Comparison of ENCODE assay signal across 16 cellular contexts in the genomic region with DNA sequence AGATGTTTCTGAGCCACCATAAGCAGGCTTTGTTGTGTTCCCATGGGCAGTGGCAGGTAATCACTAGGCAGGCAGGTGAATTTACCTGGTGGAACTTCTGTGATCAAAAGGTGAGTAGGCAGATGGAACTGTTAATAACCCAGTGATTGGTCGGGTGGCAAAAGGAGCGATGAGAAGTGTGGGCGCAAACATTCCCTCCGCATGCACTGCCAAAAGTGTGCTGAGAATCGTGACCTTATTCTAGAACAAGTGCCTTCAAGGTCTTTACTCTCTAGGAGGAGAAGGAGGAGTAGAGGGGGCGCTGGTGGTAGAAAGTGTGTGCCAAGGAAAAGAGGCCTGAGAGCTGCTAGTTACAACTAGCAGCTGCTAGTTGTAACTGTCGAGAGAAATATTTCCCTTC. TPM values are rescaled to one million over a fixed set of nuclear protein-coding genes. Genes with fewer than 3 reads are reported as not detected.
DNase-seq lines count a peak whose midpoint lies in the region; ATAC-seq and TF ChIP-seq lines count a peak whose summit lies in the region.
"Had no signal": no experiment of that assay in that cellular context is flagged by ENCODE, and none has a peak within 500 bp of the region (broad histone marks: within the 10 kb centered on the region; RNA-seq: fewer than 3 reads in every experiment).

No MANE protein-coding gene starts in this region.

- intact Hi-C loops in activated CD4-positive, alpha-beta T cell treated with anti-CD3 and anti-CD28 coated beads, Interleukin-2, amount 10 ng/mL, durations not matched to agents 24 days and 14 days (cut with micrococcal nuclease): loop anchor here (5.0 to 10.0 kb wide), 2 partner anchors 218 to 290 kb away; partner anchors contain the start of gene ANKH
- intact Hi-C loops in CD4-positive, alpha-beta T cell (cut with DNase I, micrococcal nuclease): loop anchor here (5.0 to 10.0 kb wide), 6 partner anchors 80 to 1880 kb away; partner anchors contain the start of genes ANKH (in 1 of the 2), OTULIN (in 1 of the 2), TRIO (in 1 of the 2) and ZNF622 (in 1 of the 2)
- intact Hi-C loops in body of pancreas (cut with DNase I): no loop called here

- H3K27ac Mint-ChIP-seq in activated CD4-positive, alpha-beta T cell treated with anti-CD3 and anti-CD28 coated beads, Interleukin-2, amount 10 ng/mL, durations not matched to agents 24 days and 14 days: no peak overlapping the region
- peak overlapping the region; percentile 2 for H3K27ac Mint-ChIP-seq in CD4-positive, alpha-beta T cell
- peak overlapping the region in 9 of 10 donors; percentile 5 to 83 (median 39) for H3K27ac Mint-ChIP-seq in naive thymus-derived CD8-positive, alpha-beta T cell
- H3K27ac Mint-ChIP-seq: HFFc6 had no signal

- 36 to 37% methylated on average over 7 of the region's 7 CpGs for WGBS in body of pancreas, 2 donors

- peak; percentile 48 for DNase-seq in activated CD4-positive, alpha-beta T cell treated with anti-CD3 and anti-CD28 coated beads, Interleukin-2, amount 10 ng/mL, durations not matched to agents 24 days and 14 days
- DNase-seq in activated CD4-positive, alpha-beta T cell treated with anti-CD3 and anti-CD28 coated beads for 48 hours: no peak
- DNase-seq in CD4-positive, alpha-beta T cell: no peak
- DNase-seq in body of pancreas: peak in 3 of 4 donors; percentile 34 to 41 (median 35)
- no peak for DNase-seq in naive thymus-derived CD8-positive, alpha-beta T cell
- no peak for DNase-seq in GM19238 (ENCODE audit: insufficient read length, low spot score)
- no peak for DNase-seq in activated CD4-positive, CD25-positive, alpha-beta regulatory T cell treated with anti-CD3 and anti-CD28 coated beads, Interleukin-2, amount 50 U/mL, for 72 hours
- DNase-seq in LoVo (ENCODE audit: low spot score): no peak
- DNase-seq: CD4-positive, alpha-beta memory T cell; GF-D8; HFFc6; NCI-H1105 treated with DMSO at 0.1 percent for 48 hours; NCI-H187; NCI-H2171 treated with DMSO at 0.1 percent for 48 hours had no signal

- no peak overlapping the region for H3K27ac ChIP-seq in CD4-positive, alpha-beta T cell (ENCODE audit: low read depth, low read length)
- H3K27ac ChIP-seq in body of pancreas: peak overlapping the region; percentile 64 to 71 (median 70)
- H3K27ac ChIP-seq: HL-60, SJSA1 had no signal

- TF ChIP-seq POLR2A in body of pancreas (IDR thresholded peaks at IDR 0.05): no peak

- peaks cover 48% of the 10 kb centered on the region for H3K4me1 Mint-ChIP-seq in activated CD4-positive, alpha-beta T cell treated with anti-CD3 and anti-CD28 coated beads, Interleukin-2, amount 10 ng/mL, durations not matched to agents 24 days and 14 days
- peaks cover 75% of the 10 kb centered on the region for H3K4me1 Mint-ChIP-seq in CD4-positive, alpha-beta T cell (ENCODE audit: low read depth)
- H3K4me1 Mint-ChIP-seq in naive thymus-derived CD8-positive, alpha-beta T cell: peaks cover 47 to 79% (median 74%) of the 10 kb centered on the region in 4 donors

- H3K4me1 ChIP-seq in body of pancreas: peaks cover 80% of the 10 kb centered on the region

- H3K36me3 Mint-ChIP-seq in activated CD4-positive, alpha-beta T cell treated with anti-CD3 and anti-CD28 coated beads, Interleukin-2, amount 10 ng/mL, durations not matched to agents 24 days and 14 days (ENCODE audit: low read depth): peaks cover 17% of the 10 kb centered on the region
- no peaks in the 10 kb centered on the region for H3K36me3 Mint-ChIP-seq in CD4-positive, alpha-beta T cell (ENCODE audit: low read depth)
- H3K36me3 Mint-ChIP-seq in naive thymus-derived CD8-positive, alpha-beta T cell: peaks cover 0 to 5% (median 0%) of the 10 kb centered on the region in 3 donors

- no peak overlapping the region for H3K4me3 Mint-ChIP-seq in activated CD4-positive, alpha-beta T cell treated with anti-CD3 and anti-CD28 coated beads, Interleukin-2, amount 10 ng/mL, durations not matched to agents 24 days and 14 days
- peak overlapping the region; percentile 90 for H3K4me3 Mint-ChIP-seq in CD4-positive, alpha-beta T cell
- peak overlapping the region in 8 of 10 donors; percentile 32 to 92 (median 82) for H3K4me3 Mint-ChIP-seq in naive thymus-derived CD8-positive, alpha-beta T cell
- H3K4me3 Mint-ChIP-seq: HFFc6 had no signal

- ATAC-seq in CD4-positive, alpha-beta T cell (ENCODE audit: poor library complexity): no peak
- no peak for ATAC-seq in body of pancreas
- ATAC-seq in naive thymus-derived CD8-positive, alpha-beta T cell: no peak

- no peaks in the 10 kb centered on the region for H3K9me3 Mint-ChIP-seq in activated CD4-positive, alpha-beta T cell treated with anti-CD3 and anti-CD28 coated beads, Interleukin-2, amount 10 ng/mL, durations not matched to agents 24 days and 14 days
- H3K9me3 Mint-ChIP-seq in CD4-positive, alpha-beta T cell: no peaks in the 10 kb centered on the region
- no peaks in the 10 kb centered on the region for H3K9me3 Mint-ChIP-seq in naive thymus-derived CD8-positive, alpha-beta T cell
- H3K9me3 Mint-ChIP-seq: HFFc6 had no signal

- POLR2A ChIA-PET in CD4-positive, alpha-beta T cell (lab: Charles Lee): interaction anchor here (5.0 kb wide), 1 partner anchor 8 kb away, joined by 85 read pairs; no protein-coding TSS in a partner anchor
- POLR2A ChIA-PET in naive thymus-derived CD8-positive, alpha-beta T cell (lab: Charles Lee): interaction anchor here (0.9 to 5.7 kb wide), 2 partner anchors 8 to 64 kb away, joined by 4 to 91 read pairs; no protein-coding TSS in a partner anchor

- CTCF ChIA-PET in CD4-positive, alpha-beta T cell (lab: Charles Lee): no interaction called here

- no peaks in the 10 kb centered on the region for H3K9me3 ChIP-seq in CD4-positive, alpha-beta T cell (ENCODE audit: control insufficient read depth, low read length)
- no peaks in the 10 kb centered on the region for H3K9me3 ChIP-seq in body of pancreas
- H3K9me3 ChIP-seq: SJSA1 had no signal

- H3K36me3 ChIP-seq in body of pancreas (replicated peaks in 1 of 2; ENCODE audit: insufficient read depth in 1 of 2, low read depth in 2 of 2): no peaks in the 10 kb centered on the region
- H3K36me3 ChIP-seq: SJSA1 had no signal

- TF ChIP-seq CTCF in CD4-positive, alpha-beta T cell (IDR thresholded peaks at IDR 0.05): no peak
- TF ChIP-seq CTCF in body of pancreas (IDR thresholded peaks at IDR 0.05): no peak

- H3K27me3 ChIP-seq in CD4-positive, alpha-beta T cell (ENCODE audit: control insufficient read depth, insufficient read depth, low read length): no peaks in the 10 kb centered on the region
- no peaks in the 10 kb centered on the region for H3K27me3 ChIP-seq in body of pancreas

- peaks cover 11% of the 10 kb centered on the region for H3K27me3 Mint-ChIP-seq in activated CD4-positive, alpha-beta T cell treated with anti-CD3 and anti-CD28 coated beads, Interleukin-2, amount 10 ng/mL, durations not matched to agents 24 days and 14 days
- no peaks in the 10 kb centered on the region for H3K27me3 Mint-ChIP-seq in CD4-positive, alpha-beta T cell
- H3K27me3 Mint-ChIP-seq in naive thymus-derived CD8-positive, alpha-beta T cell: peaks cover 0 to 4% (median 0%) of the 10 kb centered on the region in 5 donors
- H3K27me3 Mint-ChIP-seq: CD4-positive, alpha-beta memory T cell had no signal

- H3K4me3 ChIP-seq in body of pancreas: no peak overlapping the region
- H3K4me3 ChIP-seq: SJSA1 had no signal

RNA-seq across cellular contexts. Expression of gene OTULINL, which starts 3.3 kb away (rescaled TPM):
- 9.4 and 11.4 TPM in 2 replicates for total RNA-seq in activated CD4-positive, alpha-beta T cell treated with anti-CD3 and anti-CD28 coated beads, Interleukin-2, amount 10 ng/mL, durations not matched to agents 24 days and 14 days
- 10 to 100 TPM; 55.6 to 60.9 TPM for total RNA-seq in CD4-positive, alpha-beta T cell
- 10 to 100 TPM in 1 of 2 donors, 1 to 10 TPM in 1; 3.3 to 26.2 TPM for total RNA-seq in body of pancreas
- total RNA-seq in naive thymus-derived CD8-positive, alpha-beta T cell: 10 to 100 TPM; 47.0 to 49.7 TPM
- 10 to 100 TPM; 32.9 to 38.3 (median 36.2) TPM for polyA plus RNA-seq in naive thymus-derived CD8-positive, alpha-beta T cell

Comparison
In these comparisons a context has a peak if more than half of its experiments do, and no peak if none do; other contexts are left out.
1. DNase-seq: peak in activated CD4-positive, alpha-beta T cell treated with anti-CD3 and anti-CD28 coated beads, Interleukin-2, amount 10 ng/mL, durations not matched to agents 24 days and 14 days (single experiment) and body of pancreas (3 of 4); none in activated CD4-positive, alpha-beta T cell treated with anti-CD3 and anti-CD28 coated beads for 48 hours (single experiment), CD4-positive, alpha-beta T cell (0 of 10), naive thymus-derived CD8-positive, alpha-beta T cell (0 of 10), GM19238 (single experiment), activated CD4-positive, CD25-positive, alpha-beta regulatory T cell treated with anti-CD3 and anti-CD28 coated beads, Interleukin-2, amount 50 U/mL, for 72 hours (single experiment) and LoVo (single experiment).